Comparison of ENCODE assay signal across 16 cellular contexts in genomic region chr4:127957105-127957504, GRCh38. TPM values are rescaled to one million over a fixed set of nuclear protein-coding genes. Genes with fewer than 3 reads are reported as not detected.
DNase-seq lines count a peak whose midpoint lies in the region; ATAC-seq, FAIRE-seq and TF ChIP-seq lines count a peak whose summit lies in the region.
"Had no signal": no experiment of that assay in that cellular context is flagged by ENCODE, and none has a peak within 500 bp of the region (broad histone marks: within the 10 kb centered on the region; RNA-seq: fewer than 3 reads in every experiment).

No MANE protein-coding gene starts in this region.

- WGBS in right lobe of liver (ENCODE audit: insufficient coverage, low coverage, low lambda C conversion rate, missing lambda C conversion rate): 18% methylated on average over 2 of the region's 2 CpGs

- peak; percentile 61 for FAIRE-seq in D721Med (lab: Jason Lieb, UNC)
- FAIRE-seq: GM12892, GM18507, H54 had no signal

- H3K9me3 ChIP-seq in right lobe of liver (no peaks in the 10 kb centered on the region), upper lobe of right lung (no peaks in the 10 kb centered on the region)
- H3K9me3 ChIP-seq: BLaER1 treated with 17β-estradiol and CSF1 and Interleukin-3, amounts not matched to agents 10 nM and 100 nM had no signal

- ATAC-seq in right lobe of liver (peak in 3 of 4 donors; percentile 35 to 54 (median 50)), upper lobe of right lung (no peak), HG03439 (IDR thresholded peaks at IDR 0.05; ENCODE audit: unreplicated experiment) (no peak)
- ATAC-seq: CD8-positive, alpha-beta T cell; GM23338 had no signal

- H3K27ac ChIP-seq in right lobe of liver (no peak overlapping the region), upper lobe of right lung (no peak overlapping the region)
- H3K27ac ChIP-seq: BLaER1 treated with 17β-estradiol and CSF1 and Interleukin-3, amounts not matched to agents 10 nM and 100 nM had no signal

- no peak for TF ChIP-seq CTCF in D721Med (IDR thresholded peaks at IDR 0.05; ENCODE audit: insufficient read depth, missing control alignments)
- no peak for TF ChIP-seq CTCF in fibroblast of villous mesenchyme (IDR thresholded peaks at IDR 0.05; ENCODE audit: insufficient read depth, low read depth, low read length)
- no peak for TF ChIP-seq CTCF in right lobe of liver (IDR thresholded peaks at IDR 0.05)
- TF ChIP-seq CTCF in upper lobe of right lung (IDR thresholded peaks at IDR 0.05): no peak

- H3K36me3 ChIP-seq in right lobe of liver: peaks cover 0 to 5% (median 0%) of the 10 kb centered on the region in 4 donors
- peaks cover 14% of the 10 kb centered on the region for H3K36me3 ChIP-seq in upper lobe of right lung

- TF ChIP-seq POLR2A in right lobe of liver (IDR thresholded peaks at IDR 0.05): no peak

- H3K4me1 ChIP-seq in right lobe of liver (peaks cover 0 to 8% (median 0%) of the 10 kb centered on the region in 4 donors), upper lobe of right lung (no peaks in the 10 kb centered on the region)

- DNase-seq in D721Med (ENCODE audit: insufficient read length, low spot score): no peak
- DNase-seq in amniotic epithelial cell (ENCODE audit: low read depth): peak; percentile 11
- DNase-seq in fibroblast of villous mesenchyme (ENCODE audit: low read depth): peak; percentile 2
- DNase-seq in right lobe of liver: no peak
- no peak for DNase-seq in upper lobe of right lung
- DNase-seq in D341Med (ENCODE audit: low spot score): no peak
- DNase-seq in NCI-H345 (lab: John Stamatoyannopoulos, UW): no peak
- DNase-seq: Calu3; CD8-positive, alpha-beta T cell; HCEC 1CT had no signal

- no peaks in the 10 kb centered on the region for H3K27me3 ChIP-seq in right lobe of liver
- no peaks in the 10 kb centered on the region for H3K27me3 ChIP-seq in upper lobe of right lung
- H3K27me3 ChIP-seq: BLaER1 treated with 17β-estradiol and CSF1 and Interleukin-3, amounts not matched to agents 10 nM and 100 nM had no signal

- intact Hi-C loops in right lobe of liver (cut with DNase I) (no loop called here), upper lobe of right lung (cut with DNase I) (no loop called here)

- H3K4me3 ChIP-seq in fibroblast of villous mesenchyme (ENCODE audit: low read depth, low read length): no peak overlapping the region
- no peak overlapping the region for H3K4me3 ChIP-seq in right lobe of liver
- no peak overlapping the region for H3K4me3 ChIP-seq in upper lobe of right lung
- H3K4me3 ChIP-seq: BLaER1 treated with 17β-estradiol and CSF1 and Interleukin-3, amounts not matched to agents 10 nM and 100 nM; GM23338 had no signal

RNA-seq across cellular contexts. Expression of gene MFSD8, which starts 7.9 kb away (rescaled TPM):
- 21.6 and 28.1 TPM in 2 replicates for total RNA-seq in fibroblast of villous mesenchyme
- total RNA-seq in right lobe of liver: 10 to 100 TPM in 4 of 6 experiments, 1 to 10 TPM in 2; 9.4 to 17.1 (median 13.3) TPM
- total RNA-seq in upper lobe of right lung: 27.8 TPM

RNA-seq across cellular contexts. Expression of gene ABHD18, which starts 8.1 kb away (rescaled TPM):
- total RNA-seq in fibroblast of villous mesenchyme (5.5 and 8.6 TPM in 2 replicates), right lobe of liver (10 to 100 TPM in 3 of 6 experiments, 1 to 10 TPM in 3; 8.3 to 12.2 (median 10.2) TPM), upper lobe of right lung (14.4 TPM)

Comparison
In these comparisons a context has a peak if more than half of its experiments do, and no peak if none do; other contexts are left out.
1. DNase-seq: peak in amniotic epithelial cell (single experiment) and fibroblast of villous mesenchyme (single experiment); none in D721Med (single experiment), right lobe of liver (0 of 3), upper lobe of right lung (single experiment), D341Med (single experiment) and NCI-H345 (single experiment).
2. ATAC-seq: peak in right lobe of liver (3 of 4); none in upper lobe of right lung (single experiment) and HG03439 (single experiment).